ENCODE assay signal across 10 cellular contexts in the genomic region with DNA sequence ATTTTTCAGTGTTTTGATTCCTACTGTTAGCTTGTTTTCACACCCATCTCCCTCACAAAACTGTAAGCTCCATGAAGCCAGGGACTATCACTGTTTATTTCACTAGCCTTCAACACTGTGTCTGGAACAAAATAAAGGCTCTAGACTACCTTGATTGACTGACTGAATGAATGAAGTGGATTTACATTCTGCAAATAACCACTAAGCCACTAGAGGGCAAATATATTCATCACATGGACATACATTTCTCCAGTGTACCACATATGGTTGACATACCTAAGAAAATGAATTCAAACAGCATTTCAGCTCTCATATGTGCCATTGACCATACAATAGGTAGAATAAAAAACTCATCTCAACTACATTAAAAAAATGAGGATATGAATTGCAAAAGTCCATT.
DNase-seq lines count a peak whose midpoint lies in the region; ATAC-seq and TF ChIP-seq lines count a peak whose summit lies in the region.
"Had no signal": no experiment of that assay in that cellular context is flagged by ENCODE, and none has a peak within 500 bp of the region (broad histone marks: within the 10 kb centered on the region; RNA-seq: fewer than 3 reads in every experiment).

No MANE protein-coding gene starts in this region.

- no peak overlapping the region for H3K4me3 ChIP-seq in DND-41 (ENCODE audit: low read depth in 1 of 2, low read length in 2 of 2)
- H3K4me3 ChIP-seq: esophagus muscularis mucosa had no signal

- no peaks in the 10 kb centered on the region for H4K20me1 ChIP-seq in DND-41 (ENCODE audit: insufficient read depth, low read length)

- DNase-seq in DND-41 (no peak), HEK293T (ENCODE audit: extremely low spot score) (peak; percentile 49), SHP77 (lab: John Stamatoyannopoulos, UW) (peak; percentile 7 to 19), iPS-NIHi11 (ENCODE audit: low spot score) (peak; percentile 38), Ammon's horn (ENCODE audit: low spot score) (no peak), cerebellar nuclear complex (lab: John Stamatoyannopoulos, UW) (no peak), OCI-M2 (lab: John Stamatoyannopoulos, UW; ENCODE audit: unreplicated experiment) (no peak)
- DNase-seq: T1000 had no signal

- peaks cover 4% of the 10 kb centered on the region for H3K27me3 ChIP-seq in DND-41 (ENCODE audit: insufficient read depth, low read length, poor library complexity)

- H3K36me3 ChIP-seq in DND-41 (ENCODE audit: insufficient read depth, low read length), result no peaks in the 10 kb centered on the region
- H3K36me3 ChIP-seq: esophagus muscularis mucosa had no signal

- no peak overlapping the region for H2AFZ ChIP-seq in DND-41 (ENCODE audit: low read depth, low read length)

- H3K9me3 ChIP-seq in DND-41 (ENCODE audit: insufficient read depth, low read length, severe bottlenecking), result no peaks in the 10 kb centered on the region

- H3K4me2 ChIP-seq in DND-41 (ENCODE audit: insufficient read depth, low read length), result no peak overlapping the region

- no peaks in the 10 kb centered on the region for H3K4me1 ChIP-seq in DND-41 (ENCODE audit: insufficient read depth, low read length)
- H3K4me1 ChIP-seq: esophagus muscularis mucosa had no signal

- CTCF ChIA-PET in HEK293T (lab: Yijun Ruan, JAX), result interaction anchor here (0.6 kb wide), 1 partner anchor 384 kb away, joined by 3 read pairs; no protein-coding TSS in a partner anchor

- no peaks in the 10 kb centered on the region for H3K79me2 ChIP-seq in DND-41 (ENCODE audit: insufficient read depth, low read length)

- no peak overlapping the region for H3K27ac ChIP-seq in DND-41 (ENCODE audit: low read length)
- H3K27ac ChIP-seq: esophagus muscularis mucosa had no signal

- POLR2A ChIA-PET in HEK293T (lab: Yijun Ruan, JAX), result no interaction called here

- no peak overlapping the region for H3K9ac ChIP-seq in DND-41 (ENCODE audit: low read depth, low read length)

- peak; percentile 56 for TF ChIP-seq CTCF in DND-41 (IDR thresholded peaks at IDR 0.05; ENCODE audit: borderline replicate concordance, extremely low read depth, low read length, poor library complexity, severe bottlenecking)

- ATAC-seq in DND-41 (ENCODE audit: insufficient read depth, low read depth) (no peak), HG02588 (IDR thresholded peaks at IDR 0.05; ENCODE audit: unreplicated experiment) (no peak)

TF ChIP-seq in HEK293T, 16 proteins besides CTCF, POLR2A, EP300 and RAD21:
- TF ChIP-seq CTBP1 (IDR thresholded peaks at IDR 0.05; ENCODE audit: borderline replicate concordance) (no peak), SP1 (IDR thresholded peaks at IDR 0.05) (no peak), FOXK2 (IDR thresholded peaks at IDR 0.05) (no peak), HDGF (IDR thresholded peaks at IDR 0.05; ENCODE audit: borderline replicate concordance) (no peak), FOXM1 (IDR thresholded peaks at IDR 0.05; ENCODE audit: borderline replicate concordance) (no peak)
- TF ChIP-seq, protein P1, sequence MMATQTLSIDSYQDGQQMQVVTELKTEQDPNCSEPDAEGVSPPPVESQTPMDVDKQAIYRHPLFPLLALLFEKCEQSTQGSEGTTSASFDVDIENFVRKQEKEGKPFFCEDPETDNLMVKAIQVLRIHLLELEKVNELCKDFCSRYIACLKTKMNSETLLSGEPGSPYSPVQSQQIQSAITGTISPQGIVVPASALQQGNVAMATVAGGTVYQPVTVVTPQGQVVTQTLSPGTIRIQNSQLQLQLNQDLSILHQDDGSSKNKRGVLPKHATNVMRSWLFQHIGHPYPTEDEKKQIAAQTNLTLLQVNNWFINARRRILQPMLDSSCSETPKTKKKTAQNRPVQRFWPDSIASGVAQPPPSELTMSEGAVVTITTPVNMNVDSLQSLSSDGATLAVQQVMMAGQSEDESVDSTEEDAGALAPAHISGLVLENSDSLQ (IDR thresholded peaks at IDR 0.05), result peak; percentile 64

Comparison
In these comparisons a context has a peak if more than half of its experiments do, and no peak if none do; other contexts are left out.
1. DNase-seq: peak in HEK293T (single experiment), SHP77 (2 of 2) and iPS-NIHi11 (single experiment); none in DND-41 (single experiment), Ammon's horn (single experiment), cerebellar nuclear complex (0 of 2) and OCI-M2 (single experiment).